Comparison of ENCODE assay signal across 28 cellular contexts in genomic region chr9:99749641-99750040, GRCh38.
"Had no signal": no experiment of that assay in that cellular context is flagged by ENCODE, and none has a peak within 500 bp of the region (broad histone marks: within the 10 kb centered on the region; RNA-seq: fewer than 3 reads in every experiment).

No MANE protein-coding gene starts in this region.

- H3K4me2 ChIP-seq: neural progenitor cell had no signal

- H3K4me3 ChIP-seq: ascending aorta, gastroesophageal sphincter, neural progenitor cell, upper lobe of left lung had no signal

- H3K4me1 Mint-ChIP-seq: activated naive CD4-positive, alpha-beta T cell treated with anti-CD3 and anti-CD28 coated beads, Interleukin-2, amount 10 ng/mL, durations not matched to agents 7 days and 5 days; activated naive CD8-positive, alpha-beta T cell treated with anti-CD3 and anti-CD28 coated beads, Interleukin-2, amount 10 ng/mL, durations not matched to agents 7 days and 5 days; natural killer cell; neural progenitor cell; stimulated activated effector memory CD8-positive, alpha-beta T cell treated with anti-CD3 and anti-CD28 coated beads, Interleukin-12 subunit alpha, Interleukin-12 subunit beta, amount 100 ng/mL, for 72 hours; stimulated activated naive CD8-positive, alpha-beta T cell treated with anti-CD3 and anti-CD28 coated beads, Interleukin-15, amount 100 ng/mL, for 72 hours had no signal

- H3K9me3 Mint-ChIP-seq: activated CD4-positive, alpha-beta memory T cell treated with anti-CD3 and anti-CD28 coated beads for 36 hours; activated naive CD4-positive, alpha-beta T cell treated with anti-CD3 and anti-CD28 coated beads, Interleukin-2, amount 10 ng/mL, durations not matched to agents 7 days and 5 days; activated naive CD8-positive, alpha-beta T cell treated with anti-CD3 and anti-CD28 coated beads, Interleukin-2, amount 10 ng/mL, durations not matched to agents 7 days and 5 days; natural killer cell; neural progenitor cell; stimulated activated effector memory CD8-positive, alpha-beta T cell treated with anti-CD3 and anti-CD28 coated beads, Interleukin-12 subunit alpha, Interleukin-12 subunit beta, amount 100 ng/mL, for 72 hours; stimulated activated naive CD8-positive, alpha-beta T cell treated with anti-CD3 and anti-CD28 coated beads, Interleukin-15, amount 100 ng/mL, for 72 hours had no signal

- H3K4me1 ChIP-seq: ascending aorta, gastroesophageal sphincter, upper lobe of left lung had no signal

- H3K36me3 ChIP-seq: ascending aorta, brain microvascular endothelial cell, gastroesophageal sphincter, neural progenitor cell, upper lobe of left lung had no signal

- DNase-seq: activated CD4-positive, alpha-beta memory T cell treated with anti-CD3 and anti-CD28 coated beads for 36 hours; activated CD4-positive, alpha-beta T cell treated with anti-CD3 and anti-CD28 coated beads for 4 hours; activated CD8-positive, alpha-beta memory T cell treated with anti-CD3 and anti-CD28 coated beads, Interleukin-2, amount 50 U/mL, for 4 hours; activated gamma-delta T cell; activated naive CD4-positive, alpha-beta T cell treated with anti-CD3 and anti-CD28 coated beads, Interleukin-2, amount 10 ng/mL, durations not matched to agents 7 days and 5 days; activated naive CD8-positive, alpha-beta T cell treated with anti-CD3 and anti-CD28 coated beads, Interleukin-2, amount 10 ng/mL, durations not matched to agents 7 days and 5 days; activated T-cell treated with anti-CD3 and anti-CD28 coated beads, Interleukin-2, amount 50 U/mL, for 1 hour; brain microvascular endothelial cell; caudate nucleus; cortex of kidney; head of caudate nucleus; hippocampal formation; kidney; mesenchymal stem cell; natural killer cell; occipital lobe; posterior cingulate gyrus; small intestine; stimulated activated CD4-positive, alpha-beta T cell treated with anti-CD3 and anti-CD28 coated beads, Interleukin-4, amount 100 ng/mL, for 24 hours; stimulated activated naive CD8-positive, alpha-beta T cell treated with anti-CD3 and anti-CD28 coated beads, Interleukin-15, amount 100 ng/mL, for 72 hours; substantia nigra had no signal

- H3K9ac ChIP-seq: neural progenitor cell had no signal

- H3K36me3 Mint-ChIP-seq: activated CD4-positive, alpha-beta memory T cell treated with anti-CD3 and anti-CD28 coated beads for 36 hours; activated naive CD4-positive, alpha-beta T cell treated with anti-CD3 and anti-CD28 coated beads, Interleukin-2, amount 10 ng/mL, durations not matched to agents 7 days and 5 days; activated naive CD8-positive, alpha-beta T cell treated with anti-CD3 and anti-CD28 coated beads, Interleukin-2, amount 10 ng/mL, durations not matched to agents 7 days and 5 days; natural killer cell; neural progenitor cell; stimulated activated effector memory CD8-positive, alpha-beta T cell treated with anti-CD3 and anti-CD28 coated beads, Interleukin-12 subunit alpha, Interleukin-12 subunit beta, amount 100 ng/mL, for 72 hours had no signal

- H3K9me3 ChIP-seq: ascending aorta, gastroesophageal sphincter, upper lobe of left lung had no signal

- H3K27ac ChIP-seq: ascending aorta, brain microvascular endothelial cell, gastroesophageal sphincter, neural progenitor cell, upper lobe of left lung, VCaP had no signal

- H3K27ac Mint-ChIP-seq: activated CD4-positive, alpha-beta memory T cell treated with anti-CD3 and anti-CD28 coated beads for 36 hours; activated naive CD4-positive, alpha-beta T cell treated with anti-CD3 and anti-CD28 coated beads, Interleukin-2, amount 10 ng/mL, durations not matched to agents 7 days and 5 days; activated naive CD8-positive, alpha-beta T cell treated with anti-CD3 and anti-CD28 coated beads, Interleukin-2, amount 10 ng/mL, durations not matched to agents 7 days and 5 days; natural killer cell; neural progenitor cell; stimulated activated effector memory CD8-positive, alpha-beta T cell treated with anti-CD3 and anti-CD28 coated beads, Interleukin-12 subunit alpha, Interleukin-12 subunit beta, amount 100 ng/mL, for 72 hours; stimulated activated naive CD8-positive, alpha-beta T cell treated with anti-CD3 and anti-CD28 coated beads, Interleukin-15, amount 100 ng/mL, for 72 hours had no signal

- ATAC-seq: gastroesophageal sphincter; natural killer cell; sciatic nerve; stimulated activated effector memory CD8-positive, alpha-beta T cell treated with anti-CD3 and anti-CD28 coated beads, Interleukin-12 subunit alpha, Interleukin-12 subunit beta, amount 100 ng/mL, for 72 hours; stimulated activated naive CD8-positive, alpha-beta T cell treated with anti-CD3 and anti-CD28 coated beads, Interleukin-15, amount 100 ng/mL, for 72 hours had no signal

- H3K4me3 Mint-ChIP-seq: activated CD4-positive, alpha-beta memory T cell treated with anti-CD3 and anti-CD28 coated beads for 36 hours; activated naive CD4-positive, alpha-beta T cell treated with anti-CD3 and anti-CD28 coated beads, Interleukin-2, amount 10 ng/mL, durations not matched to agents 7 days and 5 days; activated naive CD8-positive, alpha-beta T cell treated with anti-CD3 and anti-CD28 coated beads, Interleukin-2, amount 10 ng/mL, durations not matched to agents 7 days and 5 days; natural killer cell; neural progenitor cell; stimulated activated effector memory CD8-positive, alpha-beta T cell treated with anti-CD3 and anti-CD28 coated beads, Interleukin-12 subunit alpha, Interleukin-12 subunit beta, amount 100 ng/mL, for 72 hours; stimulated activated naive CD8-positive, alpha-beta T cell treated with anti-CD3 and anti-CD28 coated beads, Interleukin-15, amount 100 ng/mL, for 72 hours had no signal

- H2AFZ ChIP-seq: neural progenitor cell had no signal

- H3K27me3 ChIP-seq: ascending aorta, brain microvascular endothelial cell, gastroesophageal sphincter, neural progenitor cell, upper lobe of left lung had no signal
